11 cellular contexts compared by ENCODE assay signal in the genomic region with DNA sequence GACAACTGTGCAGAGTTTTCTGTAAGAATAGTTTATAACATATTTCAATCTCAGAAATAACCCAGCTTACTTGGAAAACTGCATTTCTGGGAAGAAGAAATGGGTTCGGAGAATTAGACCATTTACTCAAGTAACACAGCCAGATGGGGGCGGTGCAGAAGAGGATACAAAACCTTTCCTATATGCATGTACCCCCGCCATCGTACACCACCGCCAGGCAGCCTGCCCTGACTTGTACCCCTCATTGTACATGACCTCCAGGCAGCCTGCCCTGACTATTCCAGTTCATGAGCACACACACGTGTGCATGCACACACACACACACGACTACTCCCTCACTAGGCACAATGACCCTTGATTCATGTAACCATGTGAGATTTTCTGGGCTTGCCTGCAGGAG.
DNase-seq lines count a peak whose midpoint lies in the region; ATAC-seq, FAIRE-seq and TF ChIP-seq lines count a peak whose summit lies in the region.
"Had no signal": no experiment of that assay in that cellular context is flagged by ENCODE, and none has a peak within 500 bp of the region (broad histone marks: within the 10 kb centered on the region; RNA-seq: fewer than 3 reads in every experiment).

No MANE protein-coding gene starts in this region.

- no peaks in the 10 kb centered on the region for H3K9me2 ChIP-seq in PC-3 (replicated peaks; ENCODE audit: low read length)

- ATAC-seq in DND-41 (ENCODE audit: insufficient read depth, low read depth) (no peak), PC-3 (no peak), GM18870 (IDR thresholded peaks at IDR 0.05; ENCODE audit: unreplicated experiment) (no peak), GM19351 (IDR thresholded peaks at IDR 0.05; ENCODE audit: unreplicated experiment) (no peak)

- no peaks in the 10 kb centered on the region for H3K36me3 ChIP-seq in DND-41 (ENCODE audit: insufficient read depth, low read length)
- H3K36me3 ChIP-seq in PC-3 (ENCODE audit: low read depth, low read length), result no peaks in the 10 kb centered on the region
- H3K36me3 ChIP-seq in endothelial cell of umbilical vein (ENCODE audit: control insufficient read depth in 2 of 2, extremely low read depth in 1 of 2, insufficient read depth in 2 of 2, low read length in 2 of 2), result no peaks in the 10 kb centered on the region
- no peaks in the 10 kb centered on the region for H3K36me3 ChIP-seq in rectal smooth muscle tissue (ENCODE audit: control insufficient read depth, insufficient read depth, low read length)
- H3K36me3 ChIP-seq in WERI-Rb-1, result no peaks in the 10 kb centered on the region; the same call in 1 of the 2 replicates

- H4K20me1 ChIP-seq in DND-41 (ENCODE audit: insufficient read depth, low read length), result no peaks in the 10 kb centered on the region
- no peaks in the 10 kb centered on the region for H4K20me1 ChIP-seq in PC-3 (ENCODE audit: low read length)
- H4K20me1 ChIP-seq in endothelial cell of umbilical vein (replicated peaks; ENCODE audit: control insufficient read depth, extremely low read depth, insufficient read depth, low read length), result no peaks in the 10 kb centered on the region

- FAIRE-seq in endothelial cell of umbilical vein (lab: Jason Lieb, UNC), result no peak
- FAIRE-seq: frontal cortex, G401.6 had no signal

- H3K79me2 ChIP-seq in DND-41 (ENCODE audit: insufficient read depth, low read length) (no peaks in the 10 kb centered on the region), PC-3 (ENCODE audit: low read length) (no peaks in the 10 kb centered on the region), endothelial cell of umbilical vein (ENCODE audit: control insufficient read depth, insufficient read depth, low read length) (no peaks in the 10 kb centered on the region)

- DNase-seq in DND-41, result no peak
- DNase-seq in PC-3, result no peak
- no peak for DNase-seq in endothelial cell of umbilical vein (ENCODE audit: low read depth, low spot score)
- no peak for DNase-seq in stimulated activated CD4-positive, alpha-beta T cell treated with anti-CD3 and anti-CD28 coated beads, Interleukin-4, amount 100 ng/mL, for 4 hours
- no peak for DNase-seq in WERI-Rb-1
- DNase-seq: PC-9 had no signal

- H2AFZ ChIP-seq in DND-41 (ENCODE audit: low read depth, low read length) (no peak overlapping the region), PC-3 (ENCODE audit: low read length) (no peak overlapping the region), endothelial cell of umbilical vein (ENCODE audit: low read depth, low read length) (peak overlapping the region; percentile 83)
- H2AFZ ChIP-seq: PC-9 had no signal

- no peaks in the 10 kb centered on the region for H3F3A ChIP-seq in PC-3 (ENCODE audit: low read length, unreplicated experiment)

- H3K4me2 ChIP-seq in DND-41 (ENCODE audit: insufficient read depth, low read length) (no peak overlapping the region), PC-3 (ENCODE audit: low read length) (peak overlapping the region; percentile 38; the same call in 1 of the 2 replicates), endothelial cell of umbilical vein (ENCODE audit: insufficient read depth, low read length) (peak overlapping the region; percentile 82)
- H3K4me2 ChIP-seq: PC-9 had no signal

- H3K27me3 ChIP-seq in DND-41 (ENCODE audit: insufficient read depth, low read length, poor library complexity) (no peaks in the 10 kb centered on the region), PC-3 (ENCODE audit: low read length) (peaks cover 4% of the 10 kb centered on the region; the same call in 1 of the 2 replicates), endothelial cell of umbilical vein (ENCODE audit: control insufficient read depth in 2 of 2, insufficient read depth in 2 of 2, low read length in 2 of 2) (no peaks in the 10 kb centered on the region), rectal smooth muscle tissue (ENCODE audit: control insufficient read depth, insufficient read depth, low read length) (no peaks in the 10 kb centered on the region), WERI-Rb-1 (ENCODE audit: insufficient read depth, low read depth, severe bottlenecking) (no peaks in the 10 kb centered on the region)

- dilution Hi-C loops in endothelial cell of umbilical vein (cut with MboI; ENCODE audit: extremely low pct_ligation_motif_present, low sequenced_read_pairs), result no loop called here

- CTCF ChIA-PET in PC-3 (lab: Charles Lee) (no interaction called here), endothelial cell of umbilical vein (lab: Charles Lee) (no interaction called here)

- POLR2A ChIA-PET in PC-3 (lab: Charles Lee; ENCODE audit: unreplicated experiment) (no interaction called here), endothelial cell of umbilical vein (lab: Charles Lee) (no interaction called here)

- H3K27ac ChIP-seq in DND-41 (ENCODE audit: low read length) (peak overlapping the region; percentile 51; the same call in 1 of the 2 replicates), PC-3 (ENCODE audit: low read length) (no peak overlapping the region), endothelial cell of umbilical vein (ENCODE audit: insufficient read depth, low read depth, low read length) (no peak overlapping the region), rectal smooth muscle tissue (ENCODE audit: low read depth, low read length) (no peak overlapping the region), WERI-Rb-1 (no peak overlapping the region)
- H3K27ac ChIP-seq: PC-9 had no signal

- H3K9me3 ChIP-seq in DND-41 (ENCODE audit: insufficient read depth, low read length, severe bottlenecking) (no peaks in the 10 kb centered on the region), PC-3 (ENCODE audit: low read length) (no peaks in the 10 kb centered on the region), endothelial cell of umbilical vein (replicated peaks; ENCODE audit: control insufficient read depth, insufficient read depth, low read length) (no peaks in the 10 kb centered on the region), WERI-Rb-1 (ENCODE audit: severe bottlenecking) (no peaks in the 10 kb centered on the region)

- TF ChIP-seq CTCF in DND-41 (IDR thresholded peaks at IDR 0.05; ENCODE audit: borderline replicate concordance, extremely low read depth, low read length, poor library complexity, severe bottlenecking) (no peak), PC-3 (conservative IDR thresholded peaks at IDR 0.05; ENCODE audit: low read depth, low read length) (no peak), endothelial cell of umbilical vein (IDR thresholded peaks at IDR 0.05; ENCODE audit: extremely low read depth in 1 of 2, insufficient read depth in 1 of 2, low read depth in 1 of 2, low read length in 2 of 2) (no peak), WERI-Rb-1 (IDR thresholded peaks at IDR 0.05; ENCODE audit: low read depth, low read length) (no peak)

- TF ChIP-seq POLR2A in endothelial cell of umbilical vein (IDR thresholded peaks at IDR 0.05; ENCODE audit: low read depth, low read length), result no peak

- intact Hi-C loops in PC-3 (cut with micrococcal nuclease) (no loop called here), endothelial cell of umbilical vein (cut with micrococcal nuclease) (no loop called here)

- BruUV-seq in PC-3 (replicated peaks; lab: Mats Ljungman, UMichigan) (no TSS peak), endothelial cell of umbilical vein (replicated peaks; lab: Mats Ljungman, UMichigan) (no TSS peak)

- peaks cover 53% of the 10 kb centered on the region for H3K4me1 ChIP-seq in DND-41 (ENCODE audit: insufficient read depth, low read length)
- H3K4me1 ChIP-seq in PC-3 (ENCODE audit: insufficient read depth, low read length), result no peaks in the 10 kb centered on the region
- H3K4me1 ChIP-seq in endothelial cell of umbilical vein (ENCODE audit: control insufficient read depth, extremely low read depth, insufficient read depth, low read length), result no peaks in the 10 kb centered on the region
- peaks cover 3% of the 10 kb centered on the region for H3K4me1 ChIP-seq in rectal smooth muscle tissue (ENCODE audit: control insufficient read depth, insufficient read depth, low read length)

- H3K9me1 ChIP-seq in endothelial cell of umbilical vein (replicated peaks; ENCODE audit: control insufficient read depth, extremely low read depth, insufficient read depth, low read length), result no peaks in the 10 kb centered on the region

- H3K4me3 ChIP-seq in DND-41 (ENCODE audit: low read depth in 1 of 2, low read length in 2 of 2) (no peak overlapping the region), PC-3 (ENCODE audit: low read length) (no peak overlapping the region), endothelial cell of umbilical vein (replicated peaks in 1 of 3; ENCODE audit: insufficient read depth in 1 of 3, low read depth in 1 of 3, low read length in 3 of 3) (no peak overlapping the region), rectal smooth muscle tissue (ENCODE audit: low read length) (peak overlapping the region; percentile 52), WERI-Rb-1 (ENCODE audit: low read depth, low read length) (no peak overlapping the region)
- H3K4me3 ChIP-seq: PC-9 had no signal

- H3K9ac ChIP-seq in DND-41 (ENCODE audit: low read depth, low read length) (no peak overlapping the region), PC-3 (ENCODE audit: low read length) (no peak overlapping the region), endothelial cell of umbilical vein (replicated peaks; ENCODE audit: extremely low read depth, insufficient read depth, low read length) (no peak overlapping the region), rectal smooth muscle tissue (ENCODE audit: low read length) (no peak overlapping the region)

TF ChIP-seq in endothelial cell of umbilical vein, 7 proteins besides CTCF, POLR2A, EP300 and RAD21:
- TF ChIP-seq JUN (IDR thresholded peaks at IDR 0.05; ENCODE audit: borderline replicate concordance, insufficient read depth, insufficient read length, low read depth) (no peak), POLR2AphosphoS5 (IDR thresholded peaks at IDR 0.05; ENCODE audit: insufficient read depth, low read depth, low read length) (no peak), FOS (IDR thresholded peaks at IDR 0.05; ENCODE audit: borderline replicate concordance, insufficient read depth, low read length) (no peak), EZH2 (IDR thresholded peaks at IDR 0.05; ENCODE audit: borderline replicate concordance, low read depth, low read length, severe bottlenecking) (no peak), GATA2 (IDR thresholded peaks at IDR 0.05; ENCODE audit: insufficient read depth, insufficient read length, low read depth, low read length) (no peak), MYC (IDR thresholded peaks at IDR 0.05; ENCODE audit: low read depth, low read length) (no peak)
- TF ChIP-seq, protein P1, sequence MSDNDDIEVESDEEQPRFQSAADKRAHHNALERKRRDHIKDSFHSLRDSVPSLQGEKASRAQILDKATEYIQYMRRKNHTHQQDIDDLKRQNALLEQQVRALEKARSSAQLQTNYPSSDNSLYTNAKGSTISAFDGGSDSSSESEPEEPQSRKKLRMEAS (IDR thresholded peaks at IDR 0.05; ENCODE audit: insufficient read depth, insufficient read length), result no peak
